Comparison of ENCODE assay signal across 19 cellular contexts in genomic region chr9:5489630-5490484, GRCh38. TPM values are rescaled to one million over a fixed set of nuclear protein-coding genes. Genes with fewer than 3 reads are reported as not detected.
"Had no signal": no experiment of that assay in that cellular context is flagged by ENCODE, and none has a peak within 500 bp of the region (broad histone marks: within the 10 kb centered on the region; RNA-seq: fewer than 3 reads in every experiment).

No MANE protein-coding gene starts in this region.

- H3K36me3 Mint-ChIP-seq: stimulated activated memory B cell treated with anti-CD40 and anti-IgM and Interleukin-4, amounts not matched to agents 10 μg/mL and 1 μg/mL and 100 μg/mL, for 72 hours had no signal

- H3K27me3 Mint-ChIP-seq: activated naive CD4-positive, alpha-beta T cell treated with anti-CD3 and anti-CD28 coated beads, Interleukin-2, amount 50 U/mL, for 24 hours; central memory CD8-positive, alpha-beta T cell; stimulated activated memory B cell treated with anti-CD40 and anti-IgM and Interleukin-4, amounts not matched to agents 10 μg/mL and 1 μg/mL and 100 μg/mL, for 72 hours had no signal

- H3K36me3 ChIP-seq: ascending aorta, esophagus squamous epithelium, left lung, WERI-Rb-1 had no signal

- H3K4me3 ChIP-seq: ascending aorta, coronary artery, esophagus squamous epithelium, left lung, SK-N-MC had no signal

- H3K27ac ChIP-seq: ascending aorta, esophagus squamous epithelium, SK-N-MC, WERI-Rb-1 had no signal

- DNase-seq: activated CD4-positive, alpha-beta T cell treated with anti-CD3 and anti-CD28 coated beads, Interleukin-2, amount 50 U/mL, for 4 hours; activated gamma-delta T cell; effector CD8-positive, alpha-beta T cell; esophagus squamous epithelium; islet precursor cell; left lung; stimulated activated CD4-positive, alpha-beta T cell treated with anti-CD3 and anti-CD28 coated beads, Interleukin-4, amount 100 ng/mL, for 4 hours; T-helper 1 cell; T-helper 9 cell; WERI-Rb-1 had no signal

- H3K27ac Mint-ChIP-seq: activated naive CD4-positive, alpha-beta T cell treated with anti-CD3 and anti-CD28 coated beads, Interleukin-2, amount 50 U/mL, for 24 hours; stimulated activated memory B cell treated with anti-CD40 and anti-IgM and Interleukin-4, amounts not matched to agents 10 μg/mL and 1 μg/mL and 100 μg/mL, for 72 hours had no signal

- H3K9me3 Mint-ChIP-seq: activated naive CD4-positive, alpha-beta T cell treated with anti-CD3 and anti-CD28 coated beads, Interleukin-2, amount 50 U/mL, for 24 hours; central memory CD8-positive, alpha-beta T cell; neural crest cell; stimulated activated memory B cell treated with anti-CD40 and anti-IgM and Interleukin-4, amounts not matched to agents 10 μg/mL and 1 μg/mL and 100 μg/mL, for 72 hours had no signal

- H3K4me3 Mint-ChIP-seq: activated naive CD4-positive, alpha-beta T cell treated with anti-CD3 and anti-CD28 coated beads, Interleukin-2, amount 50 U/mL, for 24 hours; central memory CD8-positive, alpha-beta T cell; neural crest cell; stimulated activated memory B cell treated with anti-CD40 and anti-IgM and Interleukin-4, amounts not matched to agents 10 μg/mL and 1 μg/mL and 100 μg/mL, for 72 hours had no signal

- H3K4me1 Mint-ChIP-seq: neural crest cell had no signal

- ATAC-seq: left lung; sciatic nerve; stimulated activated memory B cell treated with anti-CD40 and anti-IgM and Interleukin-4, amounts not matched to agents 10 μg/mL and 1 μg/mL and 100 μg/mL, for 72 hours had no signal

- H3K4me1 ChIP-seq: ascending aorta had no signal

- H3K27me3 ChIP-seq: ascending aorta, esophagus squamous epithelium, left lung had no signal

RNA-seq across cellular contexts. Expression of gene PDCD1LG2, which starts 20.5 kb away (rescaled TPM):
- total RNA-seq: mononuclear cell, neural crest cell had no signal

RNA-seq across cellular contexts. Expression of gene CD274, which starts 39.5 kb away (rescaled TPM):
- total RNA-seq: neural crest cell had no signal

RNA-seq across cellular contexts. Expression of gene PLGRKT, which starts 52.1 kb away (rescaled TPM):
- total RNA-seq: ascending aorta had no signal
